In the genomic region with DNA sequence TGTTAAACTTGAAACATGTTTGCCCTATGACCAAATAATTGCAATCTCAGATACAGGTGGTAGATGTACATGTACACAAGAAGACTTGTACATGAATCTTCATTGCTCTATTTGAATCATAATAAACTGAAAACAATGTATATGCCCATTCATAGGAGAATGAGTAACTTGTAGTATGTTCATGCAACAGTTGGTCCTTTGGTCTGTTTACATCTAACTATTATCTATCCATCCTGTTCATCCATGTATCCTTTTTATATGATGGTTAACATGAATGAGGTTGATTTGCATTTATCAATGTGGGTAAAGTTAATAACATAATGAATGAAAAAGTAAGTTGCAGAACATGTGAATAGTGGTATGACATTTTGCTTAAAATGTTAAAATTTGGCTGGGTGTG, we compare ENCODE assay signal across 35 cellular contexts.
"Had no signal": no experiment of that assay in that cellular context is flagged by ENCODE, and none has a peak within 500 bp of the region (broad histone marks: within the 10 kb centered on the region; RNA-seq: fewer than 3 reads in every experiment).

No MANE protein-coding gene starts in this region.

- DNase-seq: Karpas-422, Kasumi-1, MG63, MM.1S, MV-4-11, NCI-H1048, NCI-H1092, NCI-H1092 treated with DMSO at 0.1 percent for 48 hours, NCI-H1105, NCI-H1105 treated with DMSO at 0.1 percent for 48 hours, NCI-H1417, NCI-H1417 treated with DMSO at 0.1 percent for 48 hours, NCI-H1436, NCI-H1436 treated with DMSO at 0.1 percent for 48 hours, NCI-H146, NCI-H1694, NCI-H1694 treated with DMSO at 0.1 percent for 48 hours, NCI-H187, NCI-H187 treated with DMSO at 0.1 percent for 48 hours, NCI-H1930, NCI-H2029, NCI-H2029 treated with DMSO at 0.1 percent for 48 hours, NCI-H2081, NCI-H2081 treated with DMSO at 0.1 percent for 48 hours, NCI-H2107, NCI-H2171, NCI-H2171 treated with DMSO at 0.1 percent for 48 hours, NCI-H2227 treated with DMSO at 0.1 percent for 48 hours, NCI-H226, NCI-H345, NCI-H446, NCI-H446 treated with DMSO at 0.1 percent for 48 hours, NCI-H510A, NCI-H510A treated with DMSO at 0.1 percent for 48 hours, NCI-H524 had no signal

- H3K4me3 ChIP-seq: MG63 had no signal

- H3K36me3 ChIP-seq: MG63 had no signal
